In the genomic region with DNA sequence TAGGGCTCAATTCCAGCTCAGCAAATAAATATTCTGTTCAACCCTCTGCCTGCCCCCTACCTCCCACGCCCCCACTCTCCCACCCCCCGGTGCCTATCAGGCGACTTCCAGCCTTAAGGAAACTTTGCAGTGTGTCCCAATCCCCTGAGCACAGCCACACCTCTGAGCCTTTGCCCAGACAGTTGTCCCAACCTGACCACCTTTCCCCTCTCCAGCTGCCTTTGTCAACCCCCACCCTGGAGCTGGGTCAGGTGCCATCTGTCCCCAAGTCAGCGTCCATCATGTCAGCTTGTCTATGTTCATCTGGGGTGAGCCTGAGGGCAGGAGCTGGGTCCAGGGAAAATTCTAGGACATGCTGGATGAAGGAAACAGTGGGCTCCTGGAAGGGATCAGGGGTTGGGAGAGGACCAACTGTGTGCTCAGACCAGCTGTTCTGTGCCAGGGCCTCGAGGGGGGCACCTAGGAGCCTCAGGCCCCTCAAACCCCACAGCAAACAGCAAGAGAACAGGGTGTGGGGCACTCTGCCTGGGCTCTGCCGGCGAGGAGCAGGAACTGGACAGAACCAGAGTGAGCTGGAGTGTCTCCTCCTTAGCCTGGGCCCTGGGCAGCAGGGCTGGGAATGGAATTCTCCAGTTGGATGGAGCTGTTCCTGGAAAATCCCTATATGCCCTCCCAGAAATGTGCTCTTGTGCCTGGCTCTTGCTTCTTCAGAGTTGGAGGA, we compare ENCODE assay signal across 12 cellular contexts. TPM values are rescaled to one million over a fixed set of nuclear protein-coding genes. Genes with fewer than 3 reads are reported as not detected.
A peak's percentile ranks its signal among the peaks of the same experiment; 100 is the strongest.
DNase-seq lines count a peak whose midpoint lies in the region; ATAC-seq, FAIRE-seq and TF ChIP-seq lines count a peak whose summit lies in the region.
"Had no signal": no experiment of that assay in that cellular context is flagged by ENCODE, and none has a peak within 500 bp of the region (broad histone marks: within the 10 kb centered on the region; RNA-seq: fewer than 3 reads in every experiment).

No MANE protein-coding gene starts in this region.

- peak overlapping the region; percentile 74 for H3K27ac ChIP-seq in lower lobe of right lung
- H3K27ac ChIP-seq in small intestine (ENCODE audit: low read depth in 1 of 2, low read length in 1 of 2): peak overlapping the region; percentile 83 to 89
- H3K27ac ChIP-seq: VCaP had no signal

- H3K36me3 ChIP-seq in H7 (replicated peaks; ENCODE audit: control insufficient read depth, insufficient read depth, low read length) (no peaks in the 10 kb centered on the region), lower lobe of right lung (no peaks in the 10 kb centered on the region), small intestine (ENCODE audit: control insufficient read depth in 2 of 2, insufficient read depth in 2 of 2, low read length in 2 of 2) (no peaks in the 10 kb centered on the region)

- intact Hi-C loops in lower lobe of right lung (cut with DNase I): no loop called here

- in situ Hi-C loops in ACHN (cut with HindIII; ENCODE audit: low pct_ligation_motif_present, low pct_unique_long_range_greater_than_20kb, low sequenced_read_pairs): no loop called here

- H3K27me3 ChIP-seq in H7 (ENCODE audit: control insufficient read depth, insufficient read depth, low read length) (no peaks in the 10 kb centered on the region; the same call in 1 of the 2 replicates), lower lobe of right lung (ENCODE audit: low read depth) (no peaks in the 10 kb centered on the region), small intestine (ENCODE audit: control insufficient read depth in 2 of 2, insufficient read depth in 2 of 2, low read length in 2 of 2) (no peaks in the 10 kb centered on the region)

- peak; percentile 32 to 35 for ATAC-seq in lower lobe of right lung

- H3K9me3 ChIP-seq in lower lobe of right lung (no peaks in the 10 kb centered on the region), small intestine (ENCODE audit: control insufficient read depth, low read depth) (no peaks in the 10 kb centered on the region)

- H3K4me1 ChIP-seq in lower lobe of right lung (peaks cover 58% of the 10 kb centered on the region), small intestine (ENCODE audit: control insufficient read depth in 2 of 2, insufficient read depth in 1 of 2, low read depth in 1 of 2, low read length in 1 of 2) (peaks cover 8 to 24% of the 10 kb centered on the region in 2 donors)

- FAIRE-seq in small intestine (lab: Jason Lieb, UNC): no peak
- no peak for FAIRE-seq in GM19239 (lab: Jason Lieb, UNC)

- WGBS in small intestine, 3 donors: 26 to 49% (median 45%) methylated on average over 7 of the region's 7 CpGs

- H3K4me3 ChIP-seq in H7 (ENCODE audit: insufficient read depth, low read depth, low read length) (no peak overlapping the region), lower lobe of right lung (no peak overlapping the region), small intestine (ENCODE audit: low read depth in 1 of 2, low read length in 2 of 2) (no peak overlapping the region)

- DNase-seq in H7 (peak; percentile 49), cerebellum (ENCODE audit: low spot score) (peak; percentile 74), lower lobe of right lung (no peak), small intestine (peak; percentile 66), ACHN (no peak), DMS153 (lab: John Stamatoyannopoulos, UW) (no peak), NAMALWA (ENCODE audit: low spot score) (no peak), GM19239 (ENCODE audit: insufficient read length, low spot score) (no peak)
- DNase-seq: CD4-positive, CD25-positive, alpha-beta regulatory T cell; NCI-H2081 treated with DMSO at 0.1 percent for 48 hours; stimulated activated CD8-positive, alpha-beta memory T cell treated with anti-CD3 and anti-CD28 coated beads, Interleukin-4, amount 100 ng/mL, for 48 hours had no signal

- TF ChIP-seq CTCF in lower lobe of right lung (IDR thresholded peaks at IDR 0.05): no peak

RNA-seq across cellular contexts. Expression of a gene that starts 17.8 kb away (rescaled TPM):
- total RNA-seq in H7 (2014; rRNA removed; shearing (Covaris generic)): not detected in 2 replicates
- total RNA-seq in cerebellum (not detected), lower lobe of right lung (not detected)
- polyA plus RNA-seq in small intestine: 1 to 10 TPM in 2 of 3 donors, under 1 TPM in 1; 0.91 to 5.4 (median 3.5) TPM
- total RNA-seq: CD4-positive, CD25-positive, alpha-beta regulatory T cell had no signal
- polyA plus RNA-seq: CD4-positive, CD25-positive, alpha-beta regulatory T cell had no signal

RNA-seq across cellular contexts. Expression of a gene that starts 20.6 kb away (rescaled TPM):
- total RNA-seq in H7 (2014; rRNA removed; shearing (Covaris generic)): 10.5 and 23.7 TPM in 2 replicates
- total RNA-seq in cerebellum: 11.3 TPM
- total RNA-seq in lower lobe of right lung: 16.9 TPM
- 1 to 10 TPM; 1.6 to 6.0 (median 2.7) TPM for polyA plus RNA-seq in small intestine

RNA-seq across cellular contexts. Expression of a gene that starts 24.5 kb away (rescaled TPM):
- total RNA-seq in H7 (2014; rRNA removed; shearing (Covaris generic)): 0.10 TPM in 1 of 2 replicates, not detected in the other
- total RNA-seq in cerebellum (1.1 TPM), lower lobe of right lung (11.8 TPM)
- polyA plus RNA-seq in small intestine: 10 to 100 TPM in 1 of 3 donors, 1 to 10 TPM in 2; 2.2 to 10.9 (median 4.9) TPM
- polyA plus RNA-seq: CD4-positive, CD25-positive, alpha-beta regulatory T cell had no signal

RNA-seq across cellular contexts. Expression of a gene that starts 33.3 kb away (rescaled TPM):
- 91.1 TPM in 2 replicates for total RNA-seq in H7 (2014; rRNA removed; shearing (Covaris generic))
- total RNA-seq in cerebellum (60.5 TPM), lower lobe of right lung (76.8 TPM)
- 100 to 1,000 TPM; 219 to 274 (median 245) TPM for polyA plus RNA-seq in small intestine

RNA-seq across cellular contexts. Expression of a gene that starts 34.4 kb away (rescaled TPM):
- 8.3 and 13.0 TPM in 2 replicates for total RNA-seq in H7 (2014; rRNA removed; shearing (Covaris generic))
- total RNA-seq in cerebellum (32.0 TPM), lower lobe of right lung (35.1 TPM)
- polyA plus RNA-seq in small intestine: 100 to 1,000 TPM; 254 to 337 (median 333) TPM

Comparison
In these comparisons a context has a peak if more than half of its experiments do, and no peak if none do; other contexts are left out.
1. DNase-seq: peak in H7 (single experiment), cerebellum (single experiment) and small intestine (single experiment); none in lower lobe of right lung (single experiment), ACHN (single experiment), DMS153 (single experiment), NAMALWA (single experiment) and GM19239 (single experiment).